Comparison of ENCODE assay signal across 8 cellular contexts in genomic region chr16:1929105-1929504, GRCh38. TPM values are rescaled to one million over a fixed set of nuclear protein-coding genes. Genes with fewer than 3 reads are reported as not detected.
A peak's percentile ranks its signal among the peaks of the same experiment; 100 is the strongest.
DNase-seq lines count a peak whose midpoint lies in the region; ATAC-seq and TF ChIP-seq lines count a peak whose summit lies in the region.

No MANE protein-coding gene starts in this region.

- H3K4me1 Mint-ChIP-seq in activated CD8-positive, alpha-beta T cell treated with anti-CD3 and anti-CD28 coated beads for 36 hours (ENCODE audit: low read depth), result peaks cover 2% of the 10 kb centered on the region

- in situ Hi-C loops in IMR-90 (cut with MboI; ENCODE audit: low sequenced_read_pairs), result no loop called here

- H3K4me3 ChIP-seq in IMR-90 (ENCODE audit: insufficient read depth, low read depth, low read length) (peak overlapping the region; percentile 56), right atrium auricular region (peak overlapping the region; percentile 57 to 80), skeletal muscle satellite cell (ENCODE audit: low read length) (peak overlapping the region; percentile 77)

- H3K18ac ChIP-seq in IMR-90 (ENCODE audit: low read depth, low read length), result no peak overlapping the region; the same call in 1 of the 2 replicates

- BruUV-seq in IMR-90 (replicated peaks; lab: Mats Ljungman, UMichigan), result no TSS peak

- H2AK9ac ChIP-seq in IMR-90 (replicated peaks; ENCODE audit: low read depth, low read length, poor library complexity), result no peak overlapping the region

- H3K9me3 ChIP-seq in IMR-90 (ENCODE audit: control insufficient read depth, insufficient read depth, low read length) (no peaks in the 10 kb centered on the region), right atrium auricular region (no peaks in the 10 kb centered on the region), skeletal muscle satellite cell (replicated peaks; ENCODE audit: low read length) (no peaks in the 10 kb centered on the region)

- H2AFZ ChIP-seq in IMR-90 (replicated peaks; ENCODE audit: low read length, poor library complexity), result peak overlapping the region; percentile 97

- no peak for TF ChIP-seq RAD21 in IMR-90 (IDR thresholded peaks at IDR 0.05; ENCODE audit: low read length)

- H2BK120ac ChIP-seq in IMR-90 (ENCODE audit: low read depth, low read length), result no peak overlapping the region

- peak overlapping the region; percentile 67 for H3K4me3 Mint-ChIP-seq in activated CD8-positive, alpha-beta T cell treated with anti-CD3 and anti-CD28 coated beads for 36 hours

- H4K91ac ChIP-seq in IMR-90 (ENCODE audit: insufficient read depth, low read depth, low read length), result peak overlapping the region; percentile 56; the same call in 1 of the 2 replicates

- no peak overlapping the region for H2BK15ac ChIP-seq in IMR-90 (ENCODE audit: low read depth, low read length)

- H3K4me2 ChIP-seq in IMR-90 (ENCODE audit: low read depth, low read length) (peak overlapping the region; percentile 48), skeletal muscle satellite cell (ENCODE audit: low read length) (peak overlapping the region; percentile 92)

- intact Hi-C loops in IMR-90 (cut with micrococcal nuclease), result loop anchor here (1.0 kb wide), 2 partner anchors 66 to 117 kb away; no protein-coding TSS in a partner anchor
- intact Hi-C loops in activated CD8-positive, alpha-beta T cell treated with anti-CD3 and anti-CD28 coated beads for 36 hours (cut with micrococcal nuclease), result no loop called here

- H3K4ac ChIP-seq in IMR-90 (ENCODE audit: low read depth, low read length), result 0 out of 2 replicates have a peak overlapping the region, but pooled peaks have one; percentile 64

- no peaks in the 10 kb centered on the region for H3K9me3 Mint-ChIP-seq in activated CD8-positive, alpha-beta T cell treated with anti-CD3 and anti-CD28 coated beads for 36 hours

- CTCF ChIA-PET in IMR-90 (lab: Yijun Ruan, JAX), result interaction anchor here (0.6 to 1.5 kb wide), 4 partner anchors 14 to 102 kb away, joined by 3 to 6 read pairs (median 4); partner anchors contain the start of genes FAHD1 and HAGH
- CTCF ChIA-PET in activated CD8-positive, alpha-beta T cell treated with anti-CD3 and anti-CD28 coated beads for 36 hours (lab: Charles Lee), result interaction anchor here (0.6 to 3.8 kb wide), 22 partner anchors 9 to 457 kb away, joined by 3 to 29 read pairs (median 4); partner anchors contain the start of genes FAHD1, HAGH, NUBP2 and SPSB3

- POLR2A ChIA-PET in IMR-90 (lab: Charles Lee; ENCODE audit: unreplicated experiment), result no interaction called here
- POLR2A ChIA-PET in activated CD8-positive, alpha-beta T cell treated with anti-CD3 and anti-CD28 coated beads for 36 hours (lab: Charles Lee), result interaction anchor here (1.0 kb wide), 1 partner anchor 226 kb away, joined by 3 read pairs; the partner anchor contains the start of gene TRAF7

- no peaks in the 10 kb centered on the region for H3K4me1 ChIP-seq in IMR-90 (ENCODE audit: control insufficient read depth, insufficient read depth, low read length)
- H3K4me1 ChIP-seq in right atrium auricular region, result peaks cover 0 to 12% of the 10 kb centered on the region in 2 donors
- H3K4me1 ChIP-seq in skeletal muscle satellite cell (ENCODE audit: control insufficient read depth, insufficient read depth, low read length), result peaks cover 4% of the 10 kb centered on the region

- no peak overlapping the region for H2BK5ac ChIP-seq in IMR-90 (ENCODE audit: low read depth, low read length, poor library complexity, severe bottlenecking)

- no peak overlapping the region for H2BK20ac ChIP-seq in IMR-90 (ENCODE audit: low read depth, low read length)

- peak overlapping the region; percentile 74 to 83; a peak in 3 of 4 replicates for H4K8ac ChIP-seq in IMR-90 (ENCODE audit: low read depth in 2 of 2, low read length in 2 of 2)

- no peak overlapping the region for H3K23ac ChIP-seq in IMR-90 (ENCODE audit: low read depth, low read length)

- H3K27ac ChIP-seq in IMR-90 (ENCODE audit: insufficient read depth, low read length) (no peak overlapping the region), right atrium auricular region (peak overlapping the region; percentile 71 to 87)

- H3K14ac ChIP-seq in IMR-90 (replicated peaks; ENCODE audit: low read depth, low read length), result peak overlapping the region; percentile 71; the same call in 1 of the 2 replicates

- H3K36me3 Mint-ChIP-seq in activated CD8-positive, alpha-beta T cell treated with anti-CD3 and anti-CD28 coated beads for 36 hours (ENCODE audit: low read depth), result no peaks in the 10 kb centered on the region

- H3K9me1 ChIP-seq in IMR-90 (ENCODE audit: insufficient read depth, low read length), result no peaks in the 10 kb centered on the region

- dilution Hi-C loops in IMR-90 (cut with HindIII; ENCODE audit: low sequenced_read_pairs, unreplicated experiment), result no loop called here

- 0 out of 2 replicates have a peak overlapping the region, but pooled peaks have one; percentile 69 for H4K5ac ChIP-seq in IMR-90 (ENCODE audit: low read depth, low read length)

- H3K27me3 ChIP-seq in IMR-90 (ENCODE audit: control insufficient read depth, insufficient read depth, low read length), result peaks cover 11% of the 10 kb centered on the region
- no peaks in the 10 kb centered on the region for H3K27me3 ChIP-seq in right atrium auricular region
- H3K27me3 ChIP-seq in skeletal muscle satellite cell (ENCODE audit: control insufficient read depth, insufficient read depth, low read length), result peaks cover 16% of the 10 kb centered on the region

- no peak overlapping the region for H2AK5ac ChIP-seq in IMR-90 (ENCODE audit: low read depth, low read length)

- WGBS in IMR-90 (ENCODE audit: extremely low coverage in 2 of 2, insufficient read length in 1 of 2), 2 experiments, result no CpG with 5 or more reads among the region's 11 CpGs

- no peaks in the 10 kb centered on the region for H3K79me1 ChIP-seq in IMR-90 (ENCODE audit: low read depth in 1 of 2, low read length in 2 of 2)

- DNase-seq in NCI-H82 (lab: John Stamatoyannopoulos, UW) (peak; percentile 42), NCI-H82 treated with DMSO at 0.1 percent for 48 hours (lab: John Stamatoyannopoulos, UW; ENCODE audit: unreplicated experiment) (no peak), IMR-90 (no peak), right atrium auricular region (ENCODE audit: low spot score) (no peak), NCI-H187 (lab: John Stamatoyannopoulos, UW) (no peak)
- DNase-seq in activated CD8-positive, alpha-beta T cell treated with anti-CD3 and anti-CD28 coated beads for 36 hours, result peak; percentile 37
- no peak for DNase-seq in effector CD8-positive, alpha-beta T cell (lab: John Stamatoyannopoulos, UW)

- H3K9ac ChIP-seq in IMR-90 (ENCODE audit: low read depth, low read length) (peak overlapping the region; percentile 46), skeletal muscle satellite cell (ENCODE audit: low read depth, low read length) (peak overlapping the region; percentile 72)

- TF ChIP-seq CTCF in IMR-90 (conservative IDR thresholded peaks at IDR 0.05; ENCODE audit: low read depth, low read length), result no peak
- TF ChIP-seq CTCF in activated CD8-positive, alpha-beta T cell treated with anti-CD3 and anti-CD28 coated beads for 36 hours (IDR thresholded peaks at IDR 0.05), result no peak
- no peak for TF ChIP-seq CTCF in right atrium auricular region (IDR thresholded peaks at IDR 0.05)

- peak; percentile 44 for ATAC-seq in IMR-90 (ENCODE audit: low read depth)
- ATAC-seq in activated CD8-positive, alpha-beta T cell treated with anti-CD3 and anti-CD28 coated beads for 36 hours, result peak; percentile 17

- H3K36me3 ChIP-seq in IMR-90 (ENCODE audit: control insufficient read depth, insufficient read depth, low read length) (no peaks in the 10 kb centered on the region), right atrium auricular region (no peaks in the 10 kb centered on the region), skeletal muscle satellite cell (ENCODE audit: insufficient read depth, low read length) (no peaks in the 10 kb centered on the region)

- no peak for TF ChIP-seq POLR2A in IMR-90 (IDR thresholded peaks at IDR 0.05; ENCODE audit: low read depth, low read length)

- no peaks in the 10 kb centered on the region for H3K27me3 Mint-ChIP-seq in activated CD8-positive, alpha-beta T cell treated with anti-CD3 and anti-CD28 coated beads for 36 hours

- peak overlapping the region; percentile 50 for H3K27ac Mint-ChIP-seq in activated CD8-positive, alpha-beta T cell treated with anti-CD3 and anti-CD28 coated beads for 36 hours

- H3K56ac ChIP-seq in IMR-90 (ENCODE audit: extremely low read depth, insufficient read depth, low read length), result no peak overlapping the region

- H4K20me1 ChIP-seq in IMR-90 (ENCODE audit: insufficient read depth, low read length), result no peaks in the 10 kb centered on the region

RNA-seq across cellular contexts. Expression of gene HS3ST6, which starts 10.9 kb away (rescaled TPM):
- total RNA-seq in IMR-90 (2012; rRNA removed), result not detected in 2 replicates
- polyA plus RNA-seq in IMR-90 (2012; rRNA removed), result not detected in 2 replicates
- not detected in 2 replicates for polyA plus RNA-seq in IMR-90 (2012; cell fraction: cytosol; rRNA removed)
- polyA plus RNA-seq in IMR-90 (2012; cell fraction: nucleus; rRNA removed; ENCODE audit: low replicate concordance), result not detected in 2 replicates
- not detected for total RNA-seq in activated CD8-positive, alpha-beta T cell treated with anti-CD3 and anti-CD28 coated beads for 36 hours
- not detected for total RNA-seq in right atrium auricular region
- total RNA-seq in skeletal muscle satellite cell (2012; rRNA removed), result not detected in 2 replicates

RNA-seq across cellular contexts. Expression of gene MSRB1, which starts 13.9 kb away (rescaled TPM):
- total RNA-seq in IMR-90 (2012; rRNA removed) (11.9 and 17.0 TPM in 2 replicates), right atrium auricular region (10 to 100 TPM; 13.7 to 21.9 TPM)
- 32.3 and 35.1 TPM in 2 replicates for polyA plus RNA-seq in IMR-90 (2012; rRNA removed)
- 19.9 and 40.7 TPM in 2 replicates for polyA plus RNA-seq in IMR-90 (2012; cell fraction: cytosol; rRNA removed)
- polyA plus RNA-seq in IMR-90 (2012; cell fraction: nucleus; rRNA removed; ENCODE audit: low replicate concordance), result 9.6 and 14.1 TPM in 2 replicates
- total RNA-seq in activated CD8-positive, alpha-beta T cell treated with anti-CD3 and anti-CD28 coated beads for 36 hours, result 10 to 100 TPM; 15.5 to 18.1 TPM
- total RNA-seq in skeletal muscle satellite cell (2012; rRNA removed), result 15.3 and 17.0 TPM in 2 replicates

RNA-seq across cellular contexts. Expression of gene RPL3L, which starts 25.4 kb away (rescaled TPM):
- total RNA-seq in IMR-90 (2012; rRNA removed) (not detected in 2 replicates), right atrium auricular region (10 to 100 TPM; 12.3 to 74.0 TPM)
- not detected in 2 replicates for polyA plus RNA-seq in IMR-90 (2012; rRNA removed)
- 0.02 TPM in 1 of 2 replicates, not detected in the other for polyA plus RNA-seq in IMR-90 (2012; cell fraction: cytosol; rRNA removed)
- polyA plus RNA-seq in IMR-90 (2012; cell fraction: nucleus; rRNA removed; ENCODE audit: low replicate concordance), result not detected in 2 replicates
- not detected for total RNA-seq in activated CD8-positive, alpha-beta T cell treated with anti-CD3 and anti-CD28 coated beads for 36 hours
- total RNA-seq in skeletal muscle satellite cell (2012; rRNA removed), result 0.22 TPM in 1 of 2 replicates, not detected in the other

RNA-seq across cellular contexts. Expression of gene NDUFB10, which starts 30.2 kb away (rescaled TPM):
- total RNA-seq in IMR-90 (2012; rRNA removed), result 189 and 194 TPM in 2 replicates
- 220 and 287 TPM in 2 replicates for polyA plus RNA-seq in IMR-90 (2012; rRNA removed)
- polyA plus RNA-seq in IMR-90 (2012; cell fraction: cytosol; rRNA removed), result 306 and 488 TPM in 2 replicates
- 94.6 and 127 TPM in 2 replicates for polyA plus RNA-seq in IMR-90 (2012; cell fraction: nucleus; rRNA removed; ENCODE audit: low replicate concordance)
- 100 to 1,000 TPM; 126 to 129 TPM for total RNA-seq in activated CD8-positive, alpha-beta T cell treated with anti-CD3 and anti-CD28 coated beads for 36 hours
- total RNA-seq in right atrium auricular region, result 1,000 to 10,000 TPM in 1 of 2 donors, 100 to 1,000 TPM in 1; 583 to 1,046 TPM
- total RNA-seq in skeletal muscle satellite cell (2012; rRNA removed), result 137 and 182 TPM in 2 replicates

RNA-seq across cellular contexts. Expression of gene RPS2, which starts 35.5 kb away (rescaled TPM):
- 2,703 and 2,852 TPM in 2 replicates for total RNA-seq in IMR-90 (2012; rRNA removed)
- polyA plus RNA-seq in IMR-90 (2012; rRNA removed), result 6,941 and 7,712 TPM in 2 replicates
- 7,255 and 7,684 TPM in 2 replicates for polyA plus RNA-seq in IMR-90 (2012; cell fraction: cytosol; rRNA removed)
- 1,923 and 2,995 TPM in 2 replicates for polyA plus RNA-seq in IMR-90 (2012; cell fraction: nucleus; rRNA removed; ENCODE audit: low replicate concordance)
- 1,000 to 10,000 TPM; 5,572 to 5,598 TPM for total RNA-seq in activated CD8-positive, alpha-beta T cell treated with anti-CD3 and anti-CD28 coated beads for 36 hours
- total RNA-seq in right atrium auricular region, result 1,000 to 10,000 TPM in 1 of 2 donors, 100 to 1,000 TPM in 1; 782 to 1,247 TPM
- 2,562 and 3,486 TPM in 2 replicates for total RNA-seq in skeletal muscle satellite cell (2012; rRNA removed)

Comparison
In these comparisons a context has a peak if more than half of its experiments do, and no peak if none do; other contexts are left out.
1. DNase-seq: peak in NCI-H82 (single experiment) and activated CD8-positive, alpha-beta T cell treated with anti-CD3 and anti-CD28 coated beads for 36 hours (single experiment); none in NCI-H82 treated with DMSO at 0.1 percent for 48 hours (single experiment), IMR-90 (single experiment), right atrium auricular region (single experiment), effector CD8-positive, alpha-beta T cell (single experiment) and NCI-H187 (0 of 2).
2. RNA of gene RPL3L, which starts 25.4 kb away (total RNA-seq): 12.3 to 74.0 TPM in right atrium auricular region; not detected in IMR-90 and not detected in activated CD8-positive, alpha-beta T cell treated with anti-CD3 and anti-CD28 coated beads for 36 hours; every median in the first group is over 10 times any median in the second.
3. Peak in every context shown above with its lines, with median percentiles within 50 percentile points of each other: H3K4me3 ChIP-seq.